ENCODE assay signal across 1 cellular context in genomic region chr2:167844714-167845530, GRCh38.
A peak's percentile ranks its signal among the peaks of the same experiment; 100 is the strongest.
TF ChIP-seq lines count a peak whose summit lies in the region.

No MANE protein-coding gene starts in this region.

TF ChIP-seq in HepG2, 621 proteins besides CTCF, POLR2A, EP300 and RAD21 (continued from another document and continues in another):
- TF ChIP-seq, protein P1, sequence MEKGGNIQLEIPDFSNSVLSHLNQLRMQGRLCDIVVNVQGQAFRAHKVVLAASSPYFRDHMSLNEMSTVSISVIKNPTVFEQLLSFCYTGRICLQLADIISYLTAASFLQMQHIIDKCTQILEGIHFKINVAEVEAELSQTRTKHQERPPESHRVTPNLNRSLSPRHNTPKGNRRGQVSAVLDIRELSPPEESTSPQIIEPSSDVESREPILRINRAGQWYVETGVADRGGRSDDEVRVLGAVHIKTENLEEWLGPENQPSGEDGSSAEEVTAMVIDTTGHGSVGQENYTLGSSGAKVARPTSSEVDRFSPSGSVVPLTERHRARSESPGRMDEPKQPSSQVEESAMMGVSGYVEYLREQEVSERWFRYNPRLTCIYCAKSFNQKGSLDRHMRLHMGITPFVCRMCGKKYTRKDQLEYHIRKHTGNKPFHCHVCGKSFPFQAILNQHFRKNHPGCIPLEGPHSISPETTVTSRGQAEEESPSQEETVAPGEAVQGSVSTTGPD (CRISPR knock-in tag; IDR thresholded peaks at IDR 0.05): no peak
- TF ChIP-seq, protein P2, sequence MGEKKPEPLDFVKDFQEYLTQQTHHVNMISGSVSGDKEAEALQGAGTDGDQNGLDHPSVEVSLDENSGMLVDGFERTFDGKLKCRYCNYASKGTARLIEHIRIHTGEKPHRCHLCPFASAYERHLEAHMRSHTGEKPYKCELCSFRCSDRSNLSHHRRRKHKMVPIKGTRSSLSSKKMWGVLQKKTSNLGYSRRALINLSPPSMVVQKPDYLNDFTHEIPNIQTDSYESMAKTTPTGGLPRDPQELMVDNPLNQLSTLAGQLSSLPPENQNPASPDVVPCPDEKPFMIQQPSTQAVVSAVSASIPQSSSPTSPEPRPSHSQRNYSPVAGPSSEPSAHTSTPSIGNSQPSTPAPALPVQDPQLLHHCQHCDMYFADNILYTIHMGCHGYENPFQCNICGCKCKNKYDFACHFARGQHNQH (CRISPR knock-in tag; IDR thresholded peaks at IDR 0.05): no peak
- TF ChIP-seq PHF20 (CRISPR knock-in tag; IDR thresholded peaks at IDR 0.05): no peak
- no peak for TF ChIP-seq BHLHE40 (IDR thresholded peaks at IDR 0.05; ENCODE audit: low read length)
- 0 out of 2 replicates have a peak, but pooled peaks have one; percentile 19 for TF ChIP-seq PATZ1 (CRISPR knock-in tag; IDR thresholded peaks at IDR 0.05)
- no peak for TF ChIP-seq ZNF264 (CRISPR knock-in tag; IDR thresholded peaks at IDR 0.05)
- peak; percentile 31; the same call in 1 of the 2 replicates for TF ChIP-seq ZNF572 (CRISPR knock-in tag; IDR thresholded peaks at IDR 0.05)
- TF ChIP-seq TBP (CRISPR knock-in tag; IDR thresholded peaks at IDR 0.05): no peak
- TF ChIP-seq ZNF644 (CRISPR knock-in tag; IDR thresholded peaks at IDR 0.05; ENCODE audit: low read depth): peak; percentile 15; the same call in 1 of the 2 replicates
- TF ChIP-seq ZNF354B (CRISPR knock-in tag; IDR thresholded peaks at IDR 0.05): no peak
- TF ChIP-seq ZNF709 (CRISPR knock-in tag; IDR thresholded peaks at IDR 0.05): no peak
- TF ChIP-seq GMEB2 (CRISPR knock-in tag; IDR thresholded peaks at IDR 0.05; ENCODE audit: low read depth): no peak
- peak; percentile 52 for TF ChIP-seq STAG1 (CRISPR knock-in tag; IDR thresholded peaks at IDR 0.05)
- TF ChIP-seq ZNF3 (CRISPR knock-in tag; IDR thresholded peaks at IDR 0.05): no peak
- TF ChIP-seq ZBTB43 (CRISPR knock-in tag; conservative IDR thresholded peaks at IDR 0.05): no peak
- no peak for TF ChIP-seq JUN (CRISPR knock-in tag; IDR thresholded peaks at IDR 0.05)
- no peak for TF ChIP-seq MTA3 (CRISPR knock-in tag; IDR thresholded peaks at IDR 0.05)
- no peak for TF ChIP-seq ZNF18 (CRISPR knock-in tag; IDR thresholded peaks at IDR 0.05; ENCODE audit: insufficient replicate concordance)
- no peak for TF ChIP-seq ETV6 (CRISPR knock-in tag; conservative IDR thresholded peaks at IDR 0.05)
- TF ChIP-seq NFE2 (CRISPR knock-in tag; IDR thresholded peaks at IDR 0.05): peak; percentile 52; the same call in 1 of the 2 replicates
- no peak for TF ChIP-seq ZNF703 (CRISPR knock-in tag; IDR thresholded peaks at IDR 0.05; ENCODE audit: borderline replicate concordance)
- TF ChIP-seq MYPOP (CRISPR knock-in tag; IDR thresholded peaks at IDR 0.05): no peak
- no peak for TF ChIP-seq ZNF317 (CRISPR knock-in tag; IDR thresholded peaks at IDR 0.05)
- TF ChIP-seq ZNF574 (CRISPR knock-in tag; IDR thresholded peaks at IDR 0.05): no peak
- no peak for TF ChIP-seq NKX3-1 (CRISPR knock-in tag; IDR thresholded peaks at IDR 0.05)
- peak; percentile 62 for TF ChIP-seq SALL1 (CRISPR knock-in tag; IDR thresholded peaks at IDR 0.05)
- no peak for TF ChIP-seq ZNF484 (CRISPR knock-in tag; IDR thresholded peaks at IDR 0.05; ENCODE audit: borderline replicate concordance, low read depth)
- TF ChIP-seq ARID4A (CRISPR knock-in tag; IDR thresholded peaks at IDR 0.05; ENCODE audit: borderline replicate concordance): no peak
- TF ChIP-seq, protein P3, sequence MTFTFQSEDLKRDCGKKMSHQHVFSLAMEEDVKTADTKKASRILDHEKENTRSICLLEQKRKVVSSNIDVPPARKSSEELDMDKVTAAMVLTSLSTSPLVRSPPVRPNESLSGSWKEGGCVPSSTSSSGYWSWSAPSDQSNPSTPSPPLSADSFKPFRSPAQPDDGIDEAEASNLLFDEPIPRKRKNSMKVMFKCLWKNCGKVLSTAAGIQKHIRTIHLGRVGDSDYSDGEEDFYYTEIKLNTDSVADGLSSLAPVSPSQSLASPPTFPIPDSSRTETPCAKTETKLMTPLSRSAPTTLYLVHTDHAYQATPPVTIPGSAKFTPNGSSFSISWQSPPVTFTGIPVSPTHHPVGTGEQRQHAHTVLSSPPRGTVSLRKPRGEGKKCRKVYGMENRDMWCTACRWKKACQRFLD (CRISPR knock-in tag; IDR thresholded peaks at IDR 0.05; ENCODE audit: borderline replicate concordance): no peak
- no peak for TF ChIP-seq FOSL2 (CRISPR knock-in tag; IDR thresholded peaks at IDR 0.05)
- TF ChIP-seq ZNF333 (CRISPR knock-in tag; IDR thresholded peaks at IDR 0.05; ENCODE audit: borderline replicate concordance): no peak
- TF ChIP-seq SMYD3 (CRISPR knock-in tag; IDR thresholded peaks at IDR 0.05): no peak
- TF ChIP-seq ASH2L (IDR thresholded peaks at IDR 0.05; ENCODE audit: insufficient read length, low read depth, low read length): no peak
- TF ChIP-seq MATR3 (CRISPR knock-in tag; IDR thresholded peaks at IDR 0.05): no peak
- TF ChIP-seq, protein P4, sequence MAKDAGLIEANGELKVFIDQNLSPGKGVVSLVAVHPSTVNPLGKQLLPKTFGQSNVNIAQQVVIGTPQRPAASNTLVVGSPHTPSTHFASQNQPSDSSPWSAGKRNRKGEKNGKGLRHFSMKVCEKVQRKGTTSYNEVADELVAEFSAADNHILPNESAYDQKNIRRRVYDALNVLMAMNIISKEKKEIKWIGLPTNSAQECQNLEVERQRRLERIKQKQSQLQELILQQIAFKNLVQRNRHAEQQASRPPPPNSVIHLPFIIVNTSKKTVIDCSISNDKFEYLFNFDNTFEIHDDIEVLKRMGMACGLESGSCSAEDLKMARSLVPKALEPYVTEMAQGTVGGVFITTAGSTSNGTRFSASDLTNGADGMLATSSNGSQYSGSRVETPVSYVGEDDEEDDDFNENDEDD (CRISPR knock-in tag; IDR thresholded peaks at IDR 0.05; ENCODE audit: borderline replicate concordance): no peak
- no peak for TF ChIP-seq ZNF256 (CRISPR knock-in tag; conservative IDR thresholded peaks at IDR 0.05)
- TF ChIP-seq U2AF1 (optimal IDR thresholded peaks at IDR 0.05; ENCODE audit: low read depth, low read length): no peak
- no peak for TF ChIP-seq NAIF1 (CRISPR knock-in tag; IDR thresholded peaks at IDR 0.05; ENCODE audit: borderline replicate concordance)
- no peak for TF ChIP-seq MBD4 (IDR thresholded peaks at IDR 0.05; ENCODE audit: borderline replicate concordance, low read length)
- TF ChIP-seq PLRG1 (conservative IDR thresholded peaks at IDR 0.05): no peak
- TF ChIP-seq ZMYM3 (CRISPR knock-in tag; IDR thresholded peaks at IDR 0.05): no peak
- TF ChIP-seq ZNF570 (CRISPR knock-in tag; IDR thresholded peaks at IDR 0.05; ENCODE audit: borderline replicate concordance): no peak
- no peak for TF ChIP-seq SYNCRIP (IDR thresholded peaks at IDR 0.05; ENCODE audit: insufficient read depth, low read depth, low read length)
- TF ChIP-seq ATRX (CRISPR knock-in tag; IDR thresholded peaks at IDR 0.05; ENCODE audit: borderline replicate concordance): no peak
- peak; percentile 32 for TF ChIP-seq XRCC5 (optimal IDR thresholded peaks at IDR 0.05; ENCODE audit: low read length)
- no peak for TF ChIP-seq IKZF4 (CRISPR knock-in tag; IDR thresholded peaks at IDR 0.05; ENCODE audit: borderline replicate concordance, low read depth, not compliant biosample characterization)
- peak; percentile 31; the same call in 1 of the 2 replicates for TF ChIP-seq CHD4 (IDR thresholded peaks at IDR 0.05; ENCODE audit: borderline replicate concordance, low read length)
